In genomic region chr13:110869805-110870706, GRCh38 we compare ENCODE assay signal across 8 cellular contexts. TPM values are rescaled to one million over a fixed set of nuclear protein-coding genes. Genes with fewer than 3 reads are reported as not detected.
DNase-seq lines count a peak whose midpoint lies in the region; ATAC-seq and TF ChIP-seq lines count a peak whose summit lies in the region.

No MANE protein-coding gene starts in this region.

- no peak for TF ChIP-seq EP300 in gastroesophageal sphincter (IDR thresholded peaks at IDR 0.05)

- H3K9me3 Mint-ChIP-seq in CD8-positive, alpha-beta T cell: no peaks in the 10 kb centered on the region
- no peaks in the 10 kb centered on the region for H3K9me3 Mint-ChIP-seq in activated CD8-positive, alpha-beta T cell treated with anti-CD3 and anti-CD28 coated beads for 36 hours

- TF ChIP-seq POLR2A in gastroesophageal sphincter (IDR thresholded peaks at IDR 0.05): peak in 1 of 2 donors; percentile 15

- TF ChIP-seq CTCF in CD8-positive, alpha-beta T cell (IDR thresholded peaks at IDR 0.05): no peak
- no peak for TF ChIP-seq CTCF in activated CD8-positive, alpha-beta T cell treated with anti-CD3 and anti-CD28 coated beads for 36 hours (IDR thresholded peaks at IDR 0.05)
- peak in 3 of 4 experiments; percentile 20 to 53 (median 37) for TF ChIP-seq CTCF in gastroesophageal sphincter (IDR thresholded peaks at IDR 0.05)

- POLR2A ChIA-PET in CD8-positive, alpha-beta T cell (lab: Charles Lee): no interaction called here
- POLR2A ChIA-PET in activated CD8-positive, alpha-beta T cell treated with anti-CD3 and anti-CD28 coated beads for 36 hours (lab: Charles Lee): interaction anchor here (0.6 to 1.4 kb wide), 2 partner anchors 12 to 34 kb away, joined by 3 to 6 read pairs; no protein-coding TSS in a partner anchor

- H3K27ac ChIP-seq in CD8-positive, alpha-beta T cell (ENCODE audit: low read depth, low read length): no peak overlapping the region
- 0 out of 2 replicates have a peak overlapping the region, but pooled peaks have one; percentile 13 for H3K27ac ChIP-seq in HUES6 (ENCODE audit: low read depth, low read length)
- H3K27ac ChIP-seq in gastroesophageal sphincter: peak overlapping the region; percentile 73 to 90 (median 82)

- no peak for DNase-seq in CD8-positive, alpha-beta T cell
- DNase-seq in activated CD8-positive, alpha-beta T cell treated with anti-CD3 and anti-CD28 coated beads for 36 hours: peak; percentile 61
- peak; percentile 99 for DNase-seq in non-pigmented ciliary epithelial cell (ENCODE audit: low read depth)

- H3K9me3 ChIP-seq in CD8-positive, alpha-beta T cell (ENCODE audit: low read length): no peaks in the 10 kb centered on the region
- H3K9me3 ChIP-seq in HUES6 (ENCODE audit: control insufficient read depth, insufficient read depth, low read depth, low read length): peaks cover 7% of the 10 kb centered on the region; the same call in 1 of the 2 replicates
- no peaks in the 10 kb centered on the region for H3K9me3 ChIP-seq in gastroesophageal sphincter

- intact Hi-C loops in CD8-positive, alpha-beta T cell (cut with DNase I, micrococcal nuclease): no loop called here
- intact Hi-C loops in activated CD8-positive, alpha-beta T cell treated with anti-CD3 and anti-CD28 coated beads for 36 hours (cut with micrococcal nuclease): no loop called here

- H3K4me1 ChIP-seq in CD8-positive, alpha-beta T cell (ENCODE audit: insufficient read depth, low read length): peaks cover 9% of the 10 kb centered on the region
- H3K4me1 ChIP-seq in HUES6 (ENCODE audit: control insufficient read depth, insufficient read depth, low read length) (peaks cover 28% of the 10 kb centered on the region), gastroesophageal sphincter (peaks cover 4 to 53% (median 15%) of the 10 kb centered on the region in 3 donors)

- H3K4me3 ChIP-seq in CD8-positive, alpha-beta T cell (ENCODE audit: low read depth, low read length): no peak overlapping the region
- H3K4me3 ChIP-seq in HUES6 (ENCODE audit: low read depth, low read length): peak overlapping the region; percentile 4; the same call in 1 of the 2 replicates
- peak overlapping the region; percentile 3 to 40 for H3K4me3 ChIP-seq in gastroesophageal sphincter

- peaks cover 19% of the 10 kb centered on the region for H3K4me1 Mint-ChIP-seq in CD8-positive, alpha-beta T cell (ENCODE audit: low read depth)
- peaks cover 10% of the 10 kb centered on the region for H3K4me1 Mint-ChIP-seq in activated CD8-positive, alpha-beta T cell treated with anti-CD3 and anti-CD28 coated beads for 36 hours (ENCODE audit: low read depth)

- H3K27me3 Mint-ChIP-seq in CD8-positive, alpha-beta T cell (ENCODE audit: low read depth): peaks cover 58% of the 10 kb centered on the region
- peaks cover 42% of the 10 kb centered on the region for H3K27me3 Mint-ChIP-seq in activated CD8-positive, alpha-beta T cell treated with anti-CD3 and anti-CD28 coated beads for 36 hours

- H3K36me3 Mint-ChIP-seq in CD8-positive, alpha-beta T cell: no peaks in the 10 kb centered on the region
- no peaks in the 10 kb centered on the region for H3K36me3 Mint-ChIP-seq in activated CD8-positive, alpha-beta T cell treated with anti-CD3 and anti-CD28 coated beads for 36 hours (ENCODE audit: low read depth)

- peak overlapping the region; percentile 42 for H3K4me3 Mint-ChIP-seq in CD8-positive, alpha-beta T cell
- H3K4me3 Mint-ChIP-seq in activated CD8-positive, alpha-beta T cell treated with anti-CD3 and anti-CD28 coated beads for 36 hours: no peak overlapping the region

- H3K27ac Mint-ChIP-seq in CD8-positive, alpha-beta T cell: no peak overlapping the region
- H3K27ac Mint-ChIP-seq in activated CD8-positive, alpha-beta T cell treated with anti-CD3 and anti-CD28 coated beads for 36 hours: no peak overlapping the region

- H3K36me3 ChIP-seq in CD8-positive, alpha-beta T cell (ENCODE audit: insufficient read depth, low read length): no peaks in the 10 kb centered on the region
- H3K36me3 ChIP-seq in HUES6 (ENCODE audit: control insufficient read depth, insufficient read depth, low read length): no peaks in the 10 kb centered on the region
- no peaks in the 10 kb centered on the region for H3K36me3 ChIP-seq in gastroesophageal sphincter

- no peak for ATAC-seq in CD8-positive, alpha-beta T cell
- peak; percentile 57 for ATAC-seq in activated CD8-positive, alpha-beta T cell treated with anti-CD3 and anti-CD28 coated beads for 36 hours
- peak; percentile 95 for ATAC-seq in gastroesophageal sphincter
- ATAC-seq in GM18861 (IDR thresholded peaks at IDR 0.05; ENCODE audit: unreplicated experiment): no peak
- ATAC-seq in HG02798 (IDR thresholded peaks at IDR 0.05; ENCODE audit: poor library complexity, unreplicated experiment): no peak
- no peak for ATAC-seq in GM21447 (IDR thresholded peaks at IDR 0.05; ENCODE audit: unreplicated experiment)

- H3K27me3 ChIP-seq in CD8-positive, alpha-beta T cell (ENCODE audit: insufficient read depth, low read length): no peaks in the 10 kb centered on the region
- H3K27me3 ChIP-seq in HUES6 (ENCODE audit: control insufficient read depth, insufficient read depth, low read length) (no peaks in the 10 kb centered on the region), gastroesophageal sphincter (no peaks in the 10 kb centered on the region)

- no peak overlapping the region for H3K9ac ChIP-seq in HUES6 (ENCODE audit: low read length)

- 13 to 28% methylated on average over 5 to 8 of the region's 34 CpGs for WGBS in gastroesophageal sphincter (ENCODE audit: low coverage in 1 of 2), 2 donors

- CTCF ChIA-PET in CD8-positive, alpha-beta T cell (lab: Charles Lee): no interaction called here
- CTCF ChIA-PET in activated CD8-positive, alpha-beta T cell treated with anti-CD3 and anti-CD28 coated beads for 36 hours (lab: Charles Lee): no interaction called here

RNA-seq across cellular contexts. Expression of gene ANKRD10, which starts 44.8 kb away (rescaled TPM):
- total RNA-seq in CD8-positive, alpha-beta T cell: 10 to 100 TPM; 71.5 to 75.0 TPM
- 10 to 100 TPM; 81.6 to 86.1 TPM for total RNA-seq in activated CD8-positive, alpha-beta T cell treated with anti-CD3 and anti-CD28 coated beads for 36 hours
- 100 to 1,000 TPM in 3 of 4 donors, 10 to 100 TPM in 1; 97.8 to 189 (median 114) TPM for total RNA-seq in gastroesophageal sphincter

Comparison
In these comparisons a context has a peak if more than half of its experiments do, and no peak if none do; other contexts are left out.
1. ATAC-seq: peak in activated CD8-positive, alpha-beta T cell treated with anti-CD3 and anti-CD28 coated beads for 36 hours (single experiment) and gastroesophageal sphincter (single experiment); none in CD8-positive, alpha-beta T cell (single experiment), GM18861 (single experiment), HG02798 (single experiment) and GM21447 (single experiment).
2. DNase-seq: peak in activated CD8-positive, alpha-beta T cell treated with anti-CD3 and anti-CD28 coated beads for 36 hours (single experiment) and non-pigmented ciliary epithelial cell (single experiment); none in CD8-positive, alpha-beta T cell (0 of 7).
3. CTCF ChIP-seq: peak in gastroesophageal sphincter (3 of 4); none in CD8-positive, alpha-beta T cell (single experiment) and activated CD8-positive, alpha-beta T cell treated with anti-CD3 and anti-CD28 coated beads for 36 hours (single experiment).